In genomic region chr13:95706356-95706755, GRCh38 we compare ENCODE assay signal across 13 cellular contexts.
"Had no signal": no experiment of that assay in that cellular context is flagged by ENCODE, and none has a peak within 500 bp of the region (broad histone marks: within the 10 kb centered on the region; RNA-seq: fewer than 3 reads in every experiment).

No MANE protein-coding gene starts in this region.

- H3K27me3 ChIP-seq: cardiac muscle cell, suprapubic skin had no signal

- ATAC-seq: left colon had no signal

- DNase-seq: activated CD4-positive, alpha-beta T cell treated with anti-CD3 and anti-CD28 coated beads, Interleukin-2, amount 50 U/mL, for 4 hours; activated CD8-positive, alpha-beta memory T cell treated with anti-CD3 and anti-CD28 coated beads, Interleukin-2, amount 50 U/mL, for 48 hours; left colon; midbrain; retina; stimulated activated CD4-positive, alpha-beta T cell treated with anti-CD3 and anti-CD28 coated beads, Interleukin-4, amount 100 ng/mL, for 1 hour; T-helper 2 cell; trophoblast cell had no signal

- H3K4me1 ChIP-seq: parathyroid adenoma had no signal

- H3K4me3 ChIP-seq: cardiac muscle cell, lung, suprapubic skin had no signal

- H3K9me3 Mint-ChIP-seq: activated naive CD4-positive, alpha-beta T cell treated with anti-CD3 and anti-CD28 coated beads for 36 hours had no signal

- H3K4me3 Mint-ChIP-seq: activated naive CD4-positive, alpha-beta T cell treated with anti-CD3 and anti-CD28 coated beads for 36 hours had no signal

- H3K9me3 ChIP-seq: suprapubic skin had no signal

- H3K27ac Mint-ChIP-seq: activated naive CD4-positive, alpha-beta T cell treated with anti-CD3 and anti-CD28 coated beads for 36 hours had no signal

- H3K27ac ChIP-seq: cardiac muscle cell, parathyroid adenoma, suprapubic skin had no signal
